Comparison of ENCODE assay signal across 1 cellular context in genomic region chr12:66653801-66654200, GRCh38.
TF ChIP-seq lines count a peak whose summit lies in the region.

No MANE protein-coding gene starts in this region.

TF ChIP-seq in H1, 55 proteins besides CTCF, POLR2A, EP300 and RAD21 (continued from another document):
- TF ChIP-seq CBX5 (IDR thresholded peaks at IDR 0.05; ENCODE audit: low read depth, low read length), result no peak
- TF ChIP-seq RNF2 (IDR thresholded peaks at IDR 0.05; ENCODE audit: borderline replicate concordance, low read depth, low read length, missing control alignments, poor library complexity, severe bottlenecking), result no peak
